ENCODE assay signal across 21 cellular contexts in the genomic region with DNA sequence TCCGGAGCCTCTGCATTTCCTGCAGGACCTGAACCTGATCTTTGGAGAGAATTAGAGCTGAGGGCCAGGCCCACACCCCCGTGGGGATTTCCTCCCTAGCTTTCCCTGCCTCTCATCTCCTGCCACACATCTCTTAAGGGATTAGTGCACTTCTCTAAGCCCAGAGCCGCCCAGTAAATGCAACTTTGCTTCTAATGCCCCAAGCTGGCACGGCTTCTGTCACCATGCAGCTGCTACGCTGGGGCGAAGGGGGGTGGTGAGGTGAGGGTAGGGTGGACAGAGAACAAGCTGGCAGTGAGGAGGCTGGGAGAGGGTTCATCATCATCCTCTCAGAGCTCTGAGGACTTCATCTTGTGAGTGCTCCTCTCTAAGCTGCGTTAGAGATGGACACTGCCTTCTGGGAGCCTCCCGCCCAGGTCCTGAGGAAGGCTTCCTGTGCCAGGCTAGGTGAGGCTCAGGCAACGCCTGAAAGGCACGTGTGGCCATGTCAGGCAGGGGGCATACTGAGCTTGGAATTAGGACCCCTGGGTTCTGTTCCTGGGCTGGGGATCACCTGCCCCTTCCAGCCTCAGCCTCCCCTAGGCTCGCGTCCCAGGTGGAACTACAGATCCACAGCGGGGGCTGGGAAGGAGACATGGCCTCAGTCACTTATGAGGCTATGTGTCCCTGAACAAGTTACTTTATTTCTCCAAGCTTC. TPM values are rescaled to one million over a fixed set of nuclear protein-coding genes. Genes with fewer than 3 reads are reported as not detected.
DNase-seq lines count a peak whose midpoint lies in the region; ATAC-seq and TF ChIP-seq lines count a peak whose summit lies in the region.
"Had no signal": no experiment of that assay in that cellular context is flagged by ENCODE, and none has a peak within 500 bp of the region (broad histone marks: within the 10 kb centered on the region; RNA-seq: fewer than 3 reads in every experiment).

No MANE protein-coding gene starts in this region.

- in situ Hi-C loops in IMR-90 (cut with MboI; ENCODE audit: low sequenced_read_pairs): no loop called here

- H2AK5ac ChIP-seq in IMR-90 (ENCODE audit: low read depth, low read length) (peak overlapping the region; percentile 87), neuronal stem cell (ENCODE audit: low read depth, low read length) (no peak overlapping the region)

- peak overlapping the region; percentile 53; the same call in 1 of the 2 replicates for H3K4ac ChIP-seq in IMR-90 (ENCODE audit: low read depth, low read length)
- H3K4ac ChIP-seq in neuronal stem cell (ENCODE audit: low read length): no peak overlapping the region

- H3K9me1 ChIP-seq in IMR-90 (ENCODE audit: insufficient read depth, low read length): peaks cover 22% of the 10 kb centered on the region

- H3K9ac ChIP-seq in IMR-90 (ENCODE audit: low read depth, low read length): no peak overlapping the region
- no peak overlapping the region for H3K9ac ChIP-seq in neuronal stem cell (ENCODE audit: low read depth, low read length, poor library complexity)

- peaks cover 30% of the 10 kb centered on the region for H4K20me1 ChIP-seq in IMR-90 (ENCODE audit: insufficient read depth, low read length)

- TF ChIP-seq RAD21 in IMR-90 (IDR thresholded peaks at IDR 0.05; ENCODE audit: low read length): no peak

- dilution Hi-C loops in IMR-90 (cut with HindIII; ENCODE audit: low sequenced_read_pairs, unreplicated experiment): no loop called here

- H2AFZ ChIP-seq in IMR-90 (replicated peaks; ENCODE audit: low read length, poor library complexity) (no peak overlapping the region), neuronal stem cell (ENCODE audit: low read length) (no peak overlapping the region)

- no peak overlapping the region for H2BK120ac ChIP-seq in IMR-90 (ENCODE audit: low read depth, low read length)
- no peak overlapping the region for H2BK120ac ChIP-seq in neuronal stem cell (ENCODE audit: low read depth, low read length)

- no peak overlapping the region; the same call in 1 of the 2 replicates for H3K14ac ChIP-seq in IMR-90 (replicated peaks; ENCODE audit: low read depth, low read length)
- no peak overlapping the region for H3K14ac ChIP-seq in neuronal stem cell (ENCODE audit: low read length)

- H2AK9ac ChIP-seq in IMR-90 (replicated peaks; ENCODE audit: low read depth, low read length, poor library complexity): peak overlapping the region; percentile 70

- peak overlapping the region; percentile 32 for H2BK5ac ChIP-seq in IMR-90 (ENCODE audit: low read depth, low read length, poor library complexity, severe bottlenecking)
- H2BK5ac ChIP-seq in neuronal stem cell (ENCODE audit: low read length): no peak overlapping the region

- H2BK15ac ChIP-seq in IMR-90 (ENCODE audit: low read depth, low read length): peak overlapping the region; percentile 52; the same call in 1 of the 3 replicates
- H2BK15ac ChIP-seq in neuronal stem cell (ENCODE audit: low read length): no peak overlapping the region

- ATAC-seq in IMR-90 (ENCODE audit: low read depth): no peak
- ATAC-seq in body of pancreas: no peak
- no peak for ATAC-seq in mucosa of descending colon
- ATAC-seq: stimulated activated effector memory CD8-positive, alpha-beta T cell treated with anti-CD3 and anti-CD28 coated beads, Interleukin-12 subunit alpha, Interleukin-12 subunit beta, amount 100 ng/mL, for 72 hours had no signal

- POLR2A ChIA-PET in IMR-90 (lab: Charles Lee; ENCODE audit: unreplicated experiment): no interaction called here

- no peak overlapping the region for H4K5ac ChIP-seq in IMR-90 (ENCODE audit: low read depth, low read length)

- no peak for TF ChIP-seq POLR2A in IMR-90 (IDR thresholded peaks at IDR 0.05; ENCODE audit: low read depth, low read length)
- no peak for TF ChIP-seq POLR2A in body of pancreas (IDR thresholded peaks at IDR 0.05)

- no CpG with 5 or more reads among the region's 13 CpGs for WGBS in IMR-90 (ENCODE audit: extremely low coverage in 2 of 2, insufficient read length in 1 of 2), 2 experiments
- 89 to 90% methylated on average over 12 of the region's 13 CpGs for WGBS in body of pancreas, 2 donors
- WGBS in mesodermal cell (ENCODE audit: insufficient coverage in 2 of 2), 2 experiments: 96% methylated on average over 13 of the region's 13 CpGs
- no CpG with 5 or more reads among the region's 13 CpGs for WGBS in neuronal stem cell (ENCODE audit: extremely low coverage in 2 of 2, insufficient read length in 2 of 2, insufficient replicate concordance in 1 of 2), 2 donors

- no peak overlapping the region for H4K91ac ChIP-seq in IMR-90 (ENCODE audit: insufficient read depth, low read depth, low read length)
- no peak overlapping the region for H4K91ac ChIP-seq in neuronal stem cell (ENCODE audit: low read depth, low read length, poor library complexity)

- H3K9me3 ChIP-seq in IMR-90 (ENCODE audit: control insufficient read depth, insufficient read depth, low read length): no peaks in the 10 kb centered on the region
- H3K9me3 ChIP-seq in body of pancreas: no peaks in the 10 kb centered on the region
- no peaks in the 10 kb centered on the region for H3K9me3 ChIP-seq in mesodermal cell (ENCODE audit: control insufficient read depth, low read length)
- H3K9me3 ChIP-seq in mucosa of descending colon: no peaks in the 10 kb centered on the region
- peaks cover 0 to 2% of the 10 kb centered on the region in 2 donors for H3K9me3 ChIP-seq in neuronal stem cell (replicated peaks in 1 of 2; ENCODE audit: control insufficient read depth in 2 of 2, insufficient read depth in 1 of 2, low read depth in 1 of 2, low read length in 2 of 2)
- H3K9me3 ChIP-seq in BE2C: no peaks in the 10 kb centered on the region
- H3K9me3 ChIP-seq: psoas muscle, upper lobe of left lung had no signal

- no peak overlapping the region for H3K56ac ChIP-seq in IMR-90 (ENCODE audit: extremely low read depth, insufficient read depth, low read length)

- H3K27me3 ChIP-seq in IMR-90 (ENCODE audit: control insufficient read depth, insufficient read depth, low read length) (no peaks in the 10 kb centered on the region), body of pancreas (no peaks in the 10 kb centered on the region), neuronal stem cell (ENCODE audit: control insufficient read depth in 3 of 3, insufficient read depth in 3 of 3, low read depth in 1 of 3, low read length in 3 of 3) (no peaks in the 10 kb centered on the region), BE2C (no peaks in the 10 kb centered on the region)
- H3K27me3 ChIP-seq: foreskin keratinocyte, upper lobe of left lung had no signal

- H3K4me2 ChIP-seq in IMR-90 (ENCODE audit: low read depth, low read length) (no peak overlapping the region), neuronal stem cell (ENCODE audit: insufficient read depth, low read length, poor library complexity, severe bottlenecking) (no peak overlapping the region)

- intact Hi-C loops in IMR-90 (cut with micrococcal nuclease): loop anchor here (1.0 kb wide), 1 partner anchor 17 kb away; a partner anchor contains a TSS
- intact Hi-C loops in body of pancreas (cut with DNase I): loop anchor here (5.0 kb wide), 1 partner anchor 105 kb away; no protein-coding TSS in a partner anchor
- intact Hi-C loops in mucosa of descending colon (cut with DNase I, micrococcal nuclease): no loop called here

- H3K27ac ChIP-seq in IMR-90 (ENCODE audit: insufficient read depth, low read length) (peak overlapping the region; percentile 32; the same call in 1 of the 2 replicates), body of pancreas (peak overlapping the region in 3 of 4 donors; percentile 25 to 69 (median 66)), mesodermal cell (ENCODE audit: low read depth, low read length, severe bottlenecking) (peak overlapping the region; percentile 10), temporal lobe (ENCODE audit: low read depth, low read length) (peak overlapping the region; percentile 45), neuronal stem cell (replicated peaks; ENCODE audit: low read length) (no peak overlapping the region)
- H3K27ac ChIP-seq: foreskin keratinocyte had no signal

- H3K36me3 ChIP-seq in IMR-90 (ENCODE audit: control insufficient read depth, insufficient read depth, low read length) (peaks cover 42% of the 10 kb centered on the region), body of pancreas (replicated peaks in 1 of 2; ENCODE audit: insufficient read depth in 1 of 2, low read depth in 2 of 2) (peaks cover 0 to 2% of the 10 kb centered on the region in 2 donors), mesodermal cell (ENCODE audit: control insufficient read depth, insufficient read depth, low read length) (peaks cover 69% of the 10 kb centered on the region), mucosa of descending colon (ENCODE audit: low read depth) (no peaks in the 10 kb centered on the region), neuronal stem cell (replicated peaks in 1 of 2; ENCODE audit: control insufficient read depth in 2 of 2, insufficient read depth in 2 of 2, low read length in 2 of 2) (peaks cover 49 to 79% of the 10 kb centered on the region in 2 donors), BE2C (peaks cover 37% of the 10 kb centered on the region)

- peaks cover 13% of the 10 kb centered on the region for H3K4me1 ChIP-seq in IMR-90 (ENCODE audit: control insufficient read depth, insufficient read depth, low read length)
- H3K4me1 ChIP-seq in body of pancreas: peaks cover 35% of the 10 kb centered on the region
- H3K4me1 ChIP-seq in mesodermal cell (ENCODE audit: control insufficient read depth, insufficient read depth, low read length, poor library complexity, severe bottlenecking): peaks cover 23% of the 10 kb centered on the region
- no peaks in the 10 kb centered on the region for H3K4me1 ChIP-seq in mucosa of descending colon (ENCODE audit: low read depth)
- no peaks in the 10 kb centered on the region for H3K4me1 ChIP-seq in neuronal stem cell (ENCODE audit: control insufficient read depth in 2 of 2, insufficient read depth in 1 of 2, low read depth in 1 of 2, low read length in 2 of 2)
- no peaks in the 10 kb centered on the region; the same call in 1 of the 2 replicates for H3K4me1 ChIP-seq in BE2C
- H3K4me1 ChIP-seq: foreskin keratinocyte, psoas muscle, upper lobe of left lung had no signal

- H3K4me3 ChIP-seq in IMR-90 (ENCODE audit: insufficient read depth, low read depth, low read length): no peak overlapping the region
- no peak overlapping the region for H3K4me3 ChIP-seq in body of pancreas
- no peak overlapping the region for H3K4me3 ChIP-seq in mesodermal cell (ENCODE audit: extremely low read depth, insufficient read depth, low read length, poor library complexity, severe bottlenecking)
- H3K4me3 ChIP-seq in mucosa of descending colon: no peak overlapping the region
- H3K4me3 ChIP-seq in neuronal stem cell (ENCODE audit: low read length in 2 of 2): no peak overlapping the region
- H3K4me3 ChIP-seq in BE2C (ENCODE audit: low read depth, low read length): no peak overlapping the region
- H3K4me3 ChIP-seq: psoas muscle, upper lobe of left lung had no signal

- H2BK12ac ChIP-seq in neuronal stem cell (ENCODE audit: low read length): no peak overlapping the region

- no peak for DNase-seq in IMR-90
- no peak for DNase-seq in body of pancreas
- DNase-seq in mucosa of descending colon: no peak
- DNase-seq in neuronal stem cell (ENCODE audit: low spot score): no peak
- DNase-seq in BE2C: no peak
- no peak for DNase-seq in islet precursor cell
- DNase-seq: activated CD4-positive, alpha-beta T cell treated with anti-CD3 and anti-CD28 coated beads, Interleukin-2, amount 10 ng/mL, durations not matched to agents 7 days and 5 days; activated CD8-positive, alpha-beta memory T cell treated with anti-CD3 and anti-CD28 coated beads, Interleukin-2, amount 50 U/mL, for 48 hours; activated gamma-delta T cell treated with Interleukin-2 at 50 U/mL for 16 hours; H7; NCI-H1105; NCI-H2081; NCI-H510A; upper lobe of left lung had no signal

- H3K18ac ChIP-seq in IMR-90 (ENCODE audit: low read depth, low read length): peak overlapping the region; percentile 8; the same call in 1 of the 2 replicates
- H3K18ac ChIP-seq in neuronal stem cell (ENCODE audit: low read length): no peak overlapping the region

- no peak overlapping the region for H4K8ac ChIP-seq in IMR-90 (ENCODE audit: low read depth in 2 of 2, low read length in 2 of 2)
- no peak overlapping the region for H4K8ac ChIP-seq in neuronal stem cell (ENCODE audit: low read depth, low read length)

- CTCF ChIA-PET in IMR-90 (lab: Yijun Ruan, JAX): interaction anchor here (0.7 kb wide), 1 partner anchor 615 kb away, joined by 3 read pairs; no protein-coding TSS in a partner anchor

- H3K23ac ChIP-seq in IMR-90 (ENCODE audit: low read depth, low read length): no peak overlapping the region
- no peak overlapping the region for H3K23ac ChIP-seq in neuronal stem cell (ENCODE audit: low read depth, low read length, poor library complexity)

- no peak overlapping the region for H2BK20ac ChIP-seq in IMR-90 (ENCODE audit: low read depth, low read length)

- peaks cover 0 to 18% of the 10 kb centered on the region in 2 experiments; a peak in 2 of 4 replicates for H3K79me1 ChIP-seq in IMR-90 (ENCODE audit: low read depth in 1 of 2, low read length in 2 of 2)
- H3K79me1 ChIP-seq in neuronal stem cell (ENCODE audit: low read depth, low read length): no peaks in the 10 kb centered on the region

- no TSS peak for BruUV-seq in IMR-90 (replicated peaks; lab: Mats Ljungman, UMichigan)

- no peak for TF ChIP-seq CTCF in IMR-90 (conservative IDR thresholded peaks at IDR 0.05; ENCODE audit: low read depth, low read length)
- TF ChIP-seq CTCF in body of pancreas (IDR thresholded peaks at IDR 0.05): no peak
- no peak for TF ChIP-seq CTCF in mucosa of descending colon (IDR thresholded peaks at IDR 0.05)
- TF ChIP-seq CTCF in BE2C (IDR thresholded peaks at IDR 0.05; ENCODE audit: low read depth, low read length): no peak

RNA-seq across cellular contexts. Expression of a gene that starts 9.9 kb away (rescaled TPM):
- not detected in 2 replicates for total RNA-seq in IMR-90 (2012; rRNA removed)
- polyA plus RNA-seq in IMR-90 (2012; rRNA removed): not detected in 2 replicates
- not detected in 2 replicates for polyA plus RNA-seq in IMR-90 (2012; cell fraction: cytosol; rRNA removed)
- polyA plus RNA-seq in IMR-90 (2012; cell fraction: nucleus; rRNA removed; ENCODE audit: low replicate concordance): 0.12 TPM in 1 of 2 replicates, not detected in the other
- 1 to 10 TPM; 1.0 to 4.6 TPM for total RNA-seq in body of pancreas
- polyA plus RNA-seq in mesodermal cell (2013, experiment 1 of 2): not detected
- not detected for polyA plus RNA-seq in mesodermal cell (2013, experiment 2 of 2)
- total RNA-seq in temporal lobe: not detected
- not detected for total RNA-seq in mucosa of descending colon
- polyA plus RNA-seq in neuronal stem cell (2013, experiment 1 of 2): 0.04 TPM
- 0.03 TPM for polyA plus RNA-seq in neuronal stem cell (2013, experiment 2 of 2)
- polyA plus RNA-seq in BE2C (2012; ENCODE audit: insufficient read depth, insufficient read length, low read depth): 0.42 TPM
- total RNA-seq: activated CD4-positive, alpha-beta T cell treated with anti-CD3 and anti-CD28 coated beads, Interleukin-2, amount 10 ng/mL, durations not matched to agents 7 days and 5 days; foreskin keratinocyte; H7; upper lobe of left lung had no signal
- polyA plus RNA-seq: foreskin keratinocyte, neural cell, psoas muscle had no signal

RNA-seq across cellular contexts. Expression of a gene that starts 17.4 kb away (rescaled TPM):
- 62.8 and 76.7 TPM in 2 replicates for total RNA-seq in IMR-90 (2012; rRNA removed)
- 97.0 and 107 TPM in 2 replicates for polyA plus RNA-seq in IMR-90 (2012; rRNA removed)
- polyA plus RNA-seq in IMR-90 (2012; cell fraction: cytosol; rRNA removed): 60.6 and 115 TPM in 2 replicates
- 66.7 and 97.2 TPM in 2 replicates for polyA plus RNA-seq in IMR-90 (2012; cell fraction: nucleus; rRNA removed; ENCODE audit: low replicate concordance)
- 10 to 100 TPM; 56.6 to 70.5 TPM for total RNA-seq in body of pancreas
- 134 TPM for polyA plus RNA-seq in mesodermal cell (2013, experiment 1 of 2)
- 118 TPM for polyA plus RNA-seq in mesodermal cell (2013, experiment 2 of 2)
- 53.6 TPM for total RNA-seq in temporal lobe
- 10 to 100 TPM; 19.1 to 38.9 (median 24.1) TPM for total RNA-seq in mucosa of descending colon
- polyA plus RNA-seq in neuronal stem cell (2013, experiment 1 of 2): 72.8 TPM
- polyA plus RNA-seq in neuronal stem cell (2013, experiment 2 of 2): 72.0 TPM
- 164 TPM for polyA plus RNA-seq in BE2C (2012; ENCODE audit: insufficient read depth, insufficient read length, low read depth)

RNA-seq across cellular contexts. Expression of a gene that starts 24.6 kb away (rescaled TPM):
- not detected in 2 replicates for total RNA-seq in IMR-90 (2012; rRNA removed)
- polyA plus RNA-seq in IMR-90 (2012; rRNA removed): not detected in 2 replicates
- polyA plus RNA-seq in IMR-90 (2012; cell fraction: cytosol; rRNA removed): not detected in 2 replicates
- polyA plus RNA-seq in IMR-90 (2012; cell fraction: nucleus; rRNA removed; ENCODE audit: low replicate concordance): not detected in 2 replicates
- total RNA-seq in body of pancreas: under 1 TPM in 1 of 2 donors, not detected in 1; under 0.01 TPM
- not detected for polyA plus RNA-seq in mesodermal cell (2013, experiment 1 of 2)
- polyA plus RNA-seq in mesodermal cell (2013, experiment 2 of 2): not detected
- under 0.01 TPM for total RNA-seq in temporal lobe
- total RNA-seq in mucosa of descending colon: not detected
- polyA plus RNA-seq in neuronal stem cell (2013, experiment 1 of 2): 0.17 TPM
- 0.21 TPM for polyA plus RNA-seq in neuronal stem cell (2013, experiment 2 of 2)
- polyA plus RNA-seq in BE2C (2012; ENCODE audit: insufficient read depth, insufficient read length, low read depth): not detected
- total RNA-seq: activated CD4-positive, alpha-beta T cell treated with anti-CD3 and anti-CD28 coated beads, Interleukin-2, amount 10 ng/mL, durations not matched to agents 7 days and 5 days; foreskin keratinocyte; H7 had no signal
- polyA plus RNA-seq: BJ, foreskin keratinocyte had no signal

RNA-seq across cellular contexts. Expression of a gene that starts 53.8 kb away (rescaled TPM):
- not detected in 2 replicates for total RNA-seq in IMR-90 (2012; rRNA removed)
- polyA plus RNA-seq in IMR-90 (2012; rRNA removed): 0.04 and 0.05 TPM in 2 replicates
- 0.01 TPM in 1 of 2 replicates, not detected in the other for polyA plus RNA-seq in IMR-90 (2012; cell fraction: cytosol; rRNA removed)
- polyA plus RNA-seq in IMR-90 (2012; cell fraction: nucleus; rRNA removed; ENCODE audit: low replicate concordance): 0.18 and 0.49 TPM in 2 replicates
- total RNA-seq in body of pancreas: 10 to 100 TPM in 1 of 2 donors, 1 to 10 TPM in 1; 6.9 to 23.1 TPM
- polyA plus RNA-seq in mesodermal cell (2013, experiment 1 of 2): not detected
- not detected for polyA plus RNA-seq in mesodermal cell (2013, experiment 2 of 2)
- 0.25 TPM for total RNA-seq in temporal lobe
- total RNA-seq in mucosa of descending colon: under 1 TPM; 0.03 to 0.32 (median 0.10) TPM
- polyA plus RNA-seq in neuronal stem cell (2013, experiment 1 of 2): 0.15 TPM
- 0.12 TPM for polyA plus RNA-seq in neuronal stem cell (2013, experiment 2 of 2)
- 0.43 TPM for polyA plus RNA-seq in BE2C (2012; ENCODE audit: insufficient read depth, insufficient read length, low read depth)
- total RNA-seq: activated CD4-positive, alpha-beta T cell treated with anti-CD3 and anti-CD28 coated beads, Interleukin-2, amount 10 ng/mL, durations not matched to agents 7 days and 5 days; foreskin keratinocyte had no signal
- polyA plus RNA-seq: BJ, foreskin keratinocyte, neural cell had no signal

Comparison
In these comparisons a context has a peak if more than half of its experiments do, and no peak if none do; other contexts are left out.
1. intact Hi-C loops: an anchor here in IMR-90 (1.0 kb wide) and body of pancreas (5.0 kb wide); none called in mucosa of descending colon.